ENCODE assay signal across 1 cellular context in genomic region chr12:122886851-122887816, GRCh38.
TF ChIP-seq lines count a peak whose summit lies in the region.

No MANE protein-coding gene starts in this region.

TF ChIP-seq in HCT116, 20 proteins besides CTCF, POLR2A, EP300 and RAD21 (continued from another document):
- TF ChIP-seq ZBTB33 (IDR thresholded peaks at IDR 0.05; ENCODE audit: extremely low read depth, insufficient replicate concordance, low read length) (no peak), JUND (IDR thresholded peaks at IDR 0.05) (no peak), MAX (IDR thresholded peaks at IDR 0.05) (no peak), ZFX (IDR thresholded peaks at IDR 0.05) (no peak), CEBPB (IDR thresholded peaks at IDR 0.05; ENCODE audit: low read depth) (no peak), ELF1 (IDR thresholded peaks at IDR 0.05; ENCODE audit: borderline replicate concordance, low read depth) (no peak)
